1 cellular context compared by ENCODE assay signal in genomic region chr6:160070427-160070826, GRCh38.
TF ChIP-seq lines count a peak whose summit lies in the region.

No MANE protein-coding gene starts in this region.

TF ChIP-seq in GM12878, 131 proteins besides CTCF, POLR2A, EP300 and RAD21:
- TF ChIP-seq KLF5 (IDR thresholded peaks at IDR 0.05; ENCODE audit: partially characterized antibody) = no peak
- TF ChIP-seq MXI1 (IDR thresholded peaks at IDR 0.05; ENCODE audit: low read depth, low read length) = no peak
- no peak for TF ChIP-seq HCFC1 (IDR thresholded peaks at IDR 0.05; ENCODE audit: low read length)
- TF ChIP-seq POLR2AphosphoS5 (IDR thresholded peaks at IDR 0.05; ENCODE audit: low read length) = no peak
- no peak for TF ChIP-seq HDAC6 (IDR thresholded peaks at IDR 0.05; ENCODE audit: unreplicated experiment)
- no peak for TF ChIP-seq ZNF384 (IDR thresholded peaks at IDR 0.05; ENCODE audit: borderline replicate concordance, low read depth, low read length)
- no peak for TF ChIP-seq NFIC (IDR thresholded peaks at IDR 0.05; ENCODE audit: low read depth, low read length)
- no peak for TF ChIP-seq RELA (IDR thresholded peaks at IDR 0.05; ENCODE audit: borderline replicate concordance, partially characterized antibody)
- no peak for TF ChIP-seq DPF2 (IDR thresholded peaks at IDR 0.05)
- no peak for TF ChIP-seq SKIL (IDR thresholded peaks at IDR 0.05; ENCODE audit: low read depth, poor library complexity, severe bottlenecking)
- no peak for TF ChIP-seq REST (IDR thresholded peaks at IDR 0.05; ENCODE audit: low read depth, low read length)
- no peak for TF ChIP-seq ZBTB33 (IDR thresholded peaks at IDR 0.05)
- no peak for TF ChIP-seq TBL1XR1 (IDR thresholded peaks at IDR 0.05; ENCODE audit: low read depth, low read length)
